Comparison of ENCODE assay signal across 9 cellular contexts in the genomic region with DNA sequence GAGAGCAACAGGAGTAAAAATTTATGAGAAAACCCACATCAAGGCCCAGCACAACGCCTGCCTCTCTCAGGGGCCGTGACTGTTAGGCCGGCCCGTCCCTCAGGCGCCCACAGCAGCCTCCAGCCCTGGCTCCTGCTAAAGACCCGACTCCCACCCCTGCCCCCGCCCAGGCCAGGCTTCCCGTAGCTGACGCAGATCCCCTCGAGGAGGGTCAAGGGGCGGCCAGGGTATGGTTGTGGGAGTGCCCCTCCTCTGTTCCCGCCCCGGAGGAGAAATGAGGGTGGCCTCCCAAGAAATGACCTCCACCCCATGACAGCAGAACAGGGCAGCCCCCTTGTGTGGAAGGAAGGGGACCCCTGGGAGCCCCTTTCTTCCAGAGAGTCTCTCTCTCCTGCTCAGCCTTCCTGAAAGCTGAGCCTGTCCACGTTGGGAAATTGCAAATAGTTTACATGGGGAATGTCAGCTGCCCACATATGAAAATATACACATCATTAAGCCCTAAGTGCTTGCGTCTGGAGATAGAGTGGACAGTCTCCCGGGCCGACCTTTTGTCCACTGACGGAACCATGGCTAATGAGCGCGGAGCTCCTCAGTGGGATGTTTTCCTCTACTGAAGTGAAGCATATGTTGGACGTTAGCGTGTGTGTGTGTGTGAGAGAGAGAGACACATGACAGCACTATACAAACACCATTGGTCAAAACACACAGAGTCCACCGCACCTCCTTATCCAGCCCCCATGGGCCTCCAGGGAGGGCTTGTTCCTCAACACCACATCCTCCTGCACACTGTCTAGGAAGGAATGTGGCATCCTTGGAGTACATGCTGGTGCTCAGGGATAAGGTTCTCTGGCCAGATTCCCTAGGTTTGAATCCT.
DNase-seq lines count a peak whose midpoint lies in the region; ATAC-seq and TF ChIP-seq lines count a peak whose summit lies in the region.
"Had no signal": no experiment of that assay in that cellular context is flagged by ENCODE, and none has a peak within 500 bp of the region (broad histone marks: within the 10 kb centered on the region; RNA-seq: fewer than 3 reads in every experiment).

No MANE protein-coding gene starts in this region.

- no peaks in the 10 kb centered on the region for H4K20me1 ChIP-seq in BLaER1
- no peaks in the 10 kb centered on the region for H4K20me1 ChIP-seq in PC-9 (ENCODE audit: insufficient read depth)

- no peaks in the 10 kb centered on the region for H3K9me3 Mint-ChIP-seq in osteocyte (ENCODE audit: unreplicated experiment)
- no peaks in the 10 kb centered on the region for H3K9me3 Mint-ChIP-seq in activated CD4-positive, alpha-beta T cell treated with anti-CD3 and anti-CD28 coated beads, Interleukin-2, amount 10 ng/mL, durations not matched to agents 7 days and 5 days

- peak overlapping the region; percentile 80 for H3K4me2 ChIP-seq in BLaER1
- H3K4me2 ChIP-seq in PC-9: no peak overlapping the region

- intact Hi-C loops in PC-9 (cut with micrococcal nuclease; ENCODE audit: unreplicated experiment): no loop called here

- peaks cover 10% of the 10 kb centered on the region for H3K36me3 Mint-ChIP-seq in osteocyte (ENCODE audit: unreplicated experiment)
- H3K36me3 Mint-ChIP-seq in activated CD4-positive, alpha-beta T cell treated with anti-CD3 and anti-CD28 coated beads, Interleukin-2, amount 10 ng/mL, durations not matched to agents 7 days and 5 days (ENCODE audit: low read depth): no peaks in the 10 kb centered on the region

- TF ChIP-seq CTCF in astrocyte of the cerebellum (IDR thresholded peaks at IDR 0.05; ENCODE audit: low read depth, low read length, missing control alignments) (no peak), cardiac muscle cell (IDR thresholded peaks at IDR 0.05; ENCODE audit: low read depth, low read length) (no peak), osteocyte (IDR thresholded peaks at IDR 0.05) (no peak), PC-9 (conservative IDR thresholded peaks at IDR 0.05) (no peak)

- no peak overlapping the region for H3K4me3 ChIP-seq in BLaER1
- no peak overlapping the region for H3K4me3 ChIP-seq in astrocyte of the cerebellum (ENCODE audit: low read depth, low read length)
- no peak overlapping the region for H3K4me3 ChIP-seq in cardiac muscle cell
- H3K4me3 ChIP-seq in PC-9: no peak overlapping the region

- H3K9me3 ChIP-seq in BLaER1: no peaks in the 10 kb centered on the region
- no peaks in the 10 kb centered on the region for H3K9me3 ChIP-seq in cardiac muscle cell (ENCODE audit: low read depth)
- H3K9me3 ChIP-seq in PC-9 (ENCODE audit: insufficient read depth, low read depth): no peaks in the 10 kb centered on the region

- no peaks in the 10 kb centered on the region for H3K9me2 ChIP-seq in PC-9 (ENCODE audit: insufficient read depth)

- in situ Hi-C loops in astrocyte of the cerebellum (cut with HindIII; ENCODE audit: low sequenced_read_pairs): loop anchor here (5.0 kb wide), 2 partner anchors 63 to 192 kb away; no protein-coding TSS in a partner anchor

- CTCF ChIA-PET in PC-9 (lab: Charles Lee): no interaction called here
- CTCF ChIA-PET in activated CD4-positive, alpha-beta T cell treated with anti-CD3 and anti-CD28 coated beads, Interleukin-2, amount 10 ng/mL, durations not matched to agents 7 days and 5 days (lab: Charles Lee): interaction anchor here (0.9 to 1.2 kb wide), 2 partner anchors 13 to 215 kb away, joined by 3 read pairs; no protein-coding TSS in a partner anchor

- no peaks in the 10 kb centered on the region for H3K79me2 ChIP-seq in PC-9 (ENCODE audit: low read depth)

- H3K36me3 ChIP-seq in BLaER1: no peaks in the 10 kb centered on the region
- H3K36me3 ChIP-seq in cardiac muscle cell: no peaks in the 10 kb centered on the region
- H3K36me3 ChIP-seq in PC-9 (ENCODE audit: low read depth): no peaks in the 10 kb centered on the region

- POLR2A ChIA-PET in PC-9 (lab: Charles Lee; ENCODE audit: unreplicated experiment): no interaction called here
- POLR2A ChIA-PET in activated CD4-positive, alpha-beta T cell treated with anti-CD3 and anti-CD28 coated beads, Interleukin-2, amount 10 ng/mL, durations not matched to agents 7 days and 5 days (lab: Charles Lee): no interaction called here

- peak overlapping the region; percentile 76 for H3K27ac Mint-ChIP-seq in osteocyte (ENCODE audit: unreplicated experiment)
- no peak overlapping the region for H3K27ac Mint-ChIP-seq in activated CD4-positive, alpha-beta T cell treated with anti-CD3 and anti-CD28 coated beads, Interleukin-2, amount 10 ng/mL, durations not matched to agents 7 days and 5 days

- H3K9ac ChIP-seq in BLaER1: 0 out of 2 replicates have a peak overlapping the region, but pooled peaks have one; percentile 24

- DNase-seq in astrocyte of the cerebellum (ENCODE audit: low read depth) (peak; percentile 78), cardiac muscle cell (ENCODE audit: low read depth in 1 of 2, low spot score in 1 of 2) (peak; percentile 19 to 82), osteocyte (ENCODE audit: extremely low spot score, unreplicated experiment) (no peak), DMS53 (lab: John Stamatoyannopoulos, UW) (no peak), PC-9 (no peak)
- no peak for DNase-seq in activated CD4-positive, alpha-beta T cell treated with anti-CD3 and anti-CD28 coated beads, Interleukin-2, amount 10 ng/mL, durations not matched to agents 7 days and 5 days
- DNase-seq: activated naive CD4-positive, alpha-beta T cell treated with anti-CD3 and anti-CD28 coated beads, Interleukin-2, amount 50 U/mL, for 16 hours had no signal

- no peaks in the 10 kb centered on the region for H3K27me3 Mint-ChIP-seq in osteocyte (ENCODE audit: unreplicated experiment)
- no peaks in the 10 kb centered on the region for H3K27me3 Mint-ChIP-seq in activated CD4-positive, alpha-beta T cell treated with anti-CD3 and anti-CD28 coated beads, Interleukin-2, amount 10 ng/mL, durations not matched to agents 7 days and 5 days

- no peak overlapping the region for H2AFZ ChIP-seq in PC-9

- H3K4me1 ChIP-seq in BLaER1 (peaks cover 30% of the 10 kb centered on the region), cardiac muscle cell (ENCODE audit: low read depth) (peaks cover 11% of the 10 kb centered on the region), PC-9 (replicated peaks; ENCODE audit: insufficient read depth) (no peaks in the 10 kb centered on the region)

- no peaks in the 10 kb centered on the region for H3K27me3 ChIP-seq in BLaER1
- H3K27me3 ChIP-seq in cardiac muscle cell: no peaks in the 10 kb centered on the region
- H3K27me3 ChIP-seq in PC-9 (ENCODE audit: insufficient read depth, low read depth): no peaks in the 10 kb centered on the region

- no TSS peak for BruUV-seq in PC-9 (replicated peaks; lab: Mats Ljungman, UMichigan)

- no peak for ATAC-seq in HG03378 (IDR thresholded peaks at IDR 0.05; ENCODE audit: unreplicated experiment)

- peaks cover 56% of the 10 kb centered on the region for H3K4me1 Mint-ChIP-seq in osteocyte (ENCODE audit: unreplicated experiment)
- H3K4me1 Mint-ChIP-seq in activated CD4-positive, alpha-beta T cell treated with anti-CD3 and anti-CD28 coated beads, Interleukin-2, amount 10 ng/mL, durations not matched to agents 7 days and 5 days: no peaks in the 10 kb centered on the region

- H3K27ac ChIP-seq in BLaER1 (no peak overlapping the region), cardiac muscle cell (peak overlapping the region; percentile 70), PC-9 (no peak overlapping the region)

- no peaks in the 10 kb centered on the region for H3F3A ChIP-seq in PC-9 (ENCODE audit: insufficient read depth, low read depth)

- no peak overlapping the region for H3K4me3 Mint-ChIP-seq in osteocyte (ENCODE audit: unreplicated experiment)
- H3K4me3 Mint-ChIP-seq in activated CD4-positive, alpha-beta T cell treated with anti-CD3 and anti-CD28 coated beads, Interleukin-2, amount 10 ng/mL, durations not matched to agents 7 days and 5 days: no peak overlapping the region

Comparison
In these comparisons a context has a peak if more than half of its experiments do, and no peak if none do; other contexts are left out.
1. DNase-seq: peak in astrocyte of the cerebellum (single experiment) and cardiac muscle cell (2 of 2); none in osteocyte (single experiment), DMS53 (single experiment), PC-9 (0 of 2) and activated CD4-positive, alpha-beta T cell treated with anti-CD3 and anti-CD28 coated beads, Interleukin-2, amount 10 ng/mL, durations not matched to agents 7 days and 5 days (single experiment).